ENCODE assay signal across 14 cellular contexts in genomic region chr4:63325140-63325539, GRCh38.
DNase-seq lines count a peak whose midpoint lies in the region; ATAC-seq and TF ChIP-seq lines count a peak whose summit lies in the region.
"Had no signal": no experiment of that assay in that cellular context is flagged by ENCODE, and none has a peak within 500 bp of the region (broad histone marks: within the 10 kb centered on the region; RNA-seq: fewer than 3 reads in every experiment).

No MANE protein-coding gene starts in this region.

- TF ChIP-seq CTCF in PC-3 (conservative IDR thresholded peaks at IDR 0.05; ENCODE audit: low read depth, low read length) (no peak), chondrocyte (IDR thresholded peaks at IDR 0.05) (no peak), upper lobe of right lung (IDR thresholded peaks at IDR 0.05) (no peak), BE2C (IDR thresholded peaks at IDR 0.05; ENCODE audit: low read depth, low read length) (no peak)

- no peak overlapping the region for H3K4me2 ChIP-seq in PC-3 (ENCODE audit: low read length)

- peaks cover 20% of the 10 kb centered on the region for H3K36me3 Mint-ChIP-seq in chondrocyte (ENCODE audit: low read depth)
- H3K36me3 Mint-ChIP-seq: CD4-positive, alpha-beta memory T cell had no signal

- H3K9me3 Mint-ChIP-seq in chondrocyte (ENCODE audit: low read depth) = peaks cover 30% of the 10 kb centered on the region

- H3K79me2 ChIP-seq in PC-3 (ENCODE audit: low read length) = no peaks in the 10 kb centered on the region

- no peaks in the 10 kb centered on the region for H3F3A ChIP-seq in PC-3 (ENCODE audit: low read length, unreplicated experiment)

- H2AFZ ChIP-seq in PC-3 (ENCODE audit: low read length) = no peak overlapping the region

- H3K4me3 ChIP-seq in PC-3 (ENCODE audit: low read length) (no peak overlapping the region), upper lobe of right lung (no peak overlapping the region), BE2C (ENCODE audit: low read depth, low read length) (no peak overlapping the region)
- H3K4me3 ChIP-seq: GM12878, HAP-1 had no signal

- H3K4me1 ChIP-seq in PC-3 (ENCODE audit: insufficient read depth, low read length) (no peaks in the 10 kb centered on the region), upper lobe of right lung (no peaks in the 10 kb centered on the region), BE2C (no peaks in the 10 kb centered on the region)
- H3K4me1 ChIP-seq: HAP-1 had no signal

- no peak overlapping the region for H3K27ac ChIP-seq in PC-3 (ENCODE audit: low read length)
- no peak overlapping the region for H3K27ac ChIP-seq in upper lobe of right lung
- H3K27ac ChIP-seq: C4-2B had no signal

- H3K4me1 Mint-ChIP-seq in chondrocyte (ENCODE audit: low read depth) = peaks cover 43% of the 10 kb centered on the region
- H3K4me1 Mint-ChIP-seq: B cell; CD4-positive, alpha-beta memory T cell had no signal

- peak; percentile 45 for ATAC-seq in PC-3
- ATAC-seq in left lobe of liver = peak; percentile 26
- peak; percentile 22 for ATAC-seq in upper lobe of right lung
- ATAC-seq in GM18502 (IDR thresholded peaks at IDR 0.05; ENCODE audit: poor library complexity, unreplicated experiment) = no peak
- ATAC-seq: GM12878 had no signal

- no peak overlapping the region for H3K9ac ChIP-seq in PC-3 (ENCODE audit: low read length)

- intact Hi-C loops in PC-3 (cut with micrococcal nuclease) = no loop called here
- intact Hi-C loops in upper lobe of right lung (cut with DNase I) = no loop called here

- CTCF ChIA-PET in PC-3 (lab: Charles Lee) = no interaction called here

- no peaks in the 10 kb centered on the region for H3K9me2 ChIP-seq in PC-3 (replicated peaks; ENCODE audit: low read length)

- H3K4me3 Mint-ChIP-seq in chondrocyte (ENCODE audit: unreplicated experiment) = peak overlapping the region; percentile 0
- H3K4me3 Mint-ChIP-seq: B cell; CD4-positive, alpha-beta memory T cell had no signal

- no peaks in the 10 kb centered on the region for H4K20me1 ChIP-seq in PC-3 (ENCODE audit: low read length)

- H3K36me3 ChIP-seq in PC-3 (ENCODE audit: low read depth, low read length) (no peaks in the 10 kb centered on the region), upper lobe of right lung (no peaks in the 10 kb centered on the region), BE2C (no peaks in the 10 kb centered on the region)
- H3K36me3 ChIP-seq: HAP-1 had no signal

- BruUV-seq in PC-3 (replicated peaks; lab: Mats Ljungman, UMichigan) = no TSS peak

- H3K9me3 ChIP-seq in PC-3 (ENCODE audit: low read length) (peaks cover 4% of the 10 kb centered on the region; the same call in 1 of the 2 replicates), upper lobe of right lung (peaks cover under 1% of the 10 kb centered on the region), BE2C (no peaks in the 10 kb centered on the region)
- H3K9me3 ChIP-seq: HAP-1 had no signal

- peak overlapping the region; percentile 78 for H3K27ac Mint-ChIP-seq in chondrocyte (ENCODE audit: unreplicated experiment)
- H3K27ac Mint-ChIP-seq: B cell; CD4-positive, alpha-beta memory T cell had no signal

- DNase-seq in PC-3 = peak; percentile 23
- DNase-seq in chondrocyte (ENCODE audit: low spot score) = no peak
- no peak for DNase-seq in left lobe of liver (ENCODE audit: low spot score)
- no peak for DNase-seq in upper lobe of right lung
- DNase-seq in dermis blood vessel endothelial cell = no peak
- no peak for DNase-seq in BE2C
- DNase-seq: ACHN; CD4-positive, alpha-beta memory T cell; DMS79 had no signal

- no peaks in the 10 kb centered on the region for H3K27me3 ChIP-seq in PC-3 (ENCODE audit: low read length)
- no peaks in the 10 kb centered on the region for H3K27me3 ChIP-seq in upper lobe of right lung
- H3K27me3 ChIP-seq in BE2C = no peaks in the 10 kb centered on the region

- POLR2A ChIA-PET in PC-3 (lab: Charles Lee; ENCODE audit: unreplicated experiment) = no interaction called here

- no peaks in the 10 kb centered on the region for H3K27me3 Mint-ChIP-seq in chondrocyte (ENCODE audit: low read depth)
- H3K27me3 Mint-ChIP-seq: B cell; CD4-positive, alpha-beta memory T cell had no signal
